ENCODE assay signal across 25 cellular contexts in genomic region chr1:162347281-162347680, GRCh38. TPM values are rescaled to one million over a fixed set of nuclear protein-coding genes. Genes with fewer than 3 reads are reported as not detected.
DNase-seq lines count a peak whose midpoint lies in the region; ATAC-seq and TF ChIP-seq lines count a peak whose summit lies in the region.
"Had no signal": no experiment of that assay in that cellular context is flagged by ENCODE, and none has a peak within 500 bp of the region (broad histone marks: within the 10 kb centered on the region; RNA-seq: fewer than 3 reads in every experiment).

No MANE protein-coding gene starts in this region.

- no peak overlapping the region for H3K27ac ChIP-seq in lung (ENCODE audit: low read depth in 1 of 2, low read length in 1 of 2)
- no peak overlapping the region for H3K27ac ChIP-seq in stomach
- no peak overlapping the region for H3K27ac ChIP-seq in naive thymus-derived CD4-positive, alpha-beta T cell (ENCODE audit: low read depth, low read length)
- H3K27ac ChIP-seq: 22Rv1; BLaER1 treated with 17β-estradiol and CSF1 and Interleukin-3, amounts not matched to agents 10 nM and 100 nM; SJSA1 had no signal

- CTCF ChIA-PET in naive thymus-derived CD4-positive, alpha-beta T cell (lab: Charles Lee), result no interaction called here

- intact Hi-C loops in stomach (cut with DNase I; ENCODE audit: low total_unique reads), result no loop called here
- intact Hi-C loops in naive thymus-derived CD4-positive, alpha-beta T cell (cut with micrococcal nuclease), result no loop called here

- no peak for ATAC-seq in lung (ENCODE audit: insufficient read depth, low FRiP score)
- ATAC-seq in naive thymus-derived CD4-positive, alpha-beta T cell, result no peak
- no peak for ATAC-seq in GM21423 (IDR thresholded peaks at IDR 0.05; ENCODE audit: unreplicated experiment)
- ATAC-seq: Right ventricle myocardium inferior had no signal

- TF ChIP-seq EP300 in stomach (IDR thresholded peaks at IDR 0.05), result no peak

- no peaks in the 10 kb centered on the region for H3K4me1 Mint-ChIP-seq in naive thymus-derived CD4-positive, alpha-beta T cell
- H3K4me1 Mint-ChIP-seq: CD4-positive, alpha-beta memory T cell had no signal

- H3K4me3 Mint-ChIP-seq in naive thymus-derived CD4-positive, alpha-beta T cell, result no peak overlapping the region
- H3K4me3 Mint-ChIP-seq: CD4-positive, alpha-beta memory T cell had no signal

- 59 to 63% methylated on average over 3 of the region's 3 CpGs for WGBS in lung, 2 donors
- 19 to 48% (median 36%) methylated on average over 3 of the region's 3 CpGs for WGBS in stomach, 5 donors

- H3K4me1 ChIP-seq in lung (ENCODE audit: control insufficient read depth in 2 of 2, insufficient read depth in 2 of 2, low read length in 2 of 2) (peaks cover 0 to 3% of the 10 kb centered on the region in 2 donors), stomach (peaks cover 0 to 10% (median 4%) of the 10 kb centered on the region in 4 donors)
- H3K4me1 ChIP-seq in naive thymus-derived CD4-positive, alpha-beta T cell (ENCODE audit: control insufficient read depth in 2 of 2, insufficient read depth in 2 of 2, low read length in 2 of 2), result no peaks in the 10 kb centered on the region

- no peaks in the 10 kb centered on the region for H3K9me3 Mint-ChIP-seq in naive thymus-derived CD4-positive, alpha-beta T cell
- H3K9me3 Mint-ChIP-seq: CD4-positive, alpha-beta memory T cell had no signal

- no peak for TF ChIP-seq POLR2A in stomach (IDR thresholded peaks at IDR 0.05)

- no peaks in the 10 kb centered on the region for H3K36me3 Mint-ChIP-seq in naive thymus-derived CD4-positive, alpha-beta T cell
- H3K36me3 Mint-ChIP-seq: CD4-positive, alpha-beta memory T cell had no signal

- H3K36me3 ChIP-seq in lung (ENCODE audit: control insufficient read depth in 2 of 2, insufficient read depth in 2 of 2, low read length in 2 of 2) (no peaks in the 10 kb centered on the region), stomach (peaks cover 0 to 10% (median 7%) of the 10 kb centered on the region in 4 donors)
- H3K36me3 ChIP-seq in naive thymus-derived CD4-positive, alpha-beta T cell (ENCODE audit: control insufficient read depth in 2 of 3, insufficient read depth in 3 of 3, low read length in 3 of 3), result no peaks in the 10 kb centered on the region
- H3K36me3 ChIP-seq: BLaER1 treated with 17β-estradiol and CSF1 and Interleukin-3, amounts not matched to agents 10 nM and 100 nM; SJSA1 had no signal

- H3K27me3 ChIP-seq in lung (ENCODE audit: control insufficient read depth, insufficient read depth) (no peaks in the 10 kb centered on the region), stomach (no peaks in the 10 kb centered on the region)
- H3K27me3 ChIP-seq in naive thymus-derived CD4-positive, alpha-beta T cell (ENCODE audit: control insufficient read depth in 2 of 2, insufficient read depth in 2 of 2, low read length in 2 of 2), result no peaks in the 10 kb centered on the region
- H3K27me3 ChIP-seq: BLaER1 treated with 17β-estradiol and CSF1 and Interleukin-3, amounts not matched to agents 10 nM and 100 nM; SJSA1 had no signal

- POLR2A ChIA-PET in naive thymus-derived CD4-positive, alpha-beta T cell (lab: Charles Lee), result no interaction called here

- peak; percentile 28 for DNase-seq in DMS53 (lab: John Stamatoyannopoulos, UW)
- DNase-seq in DMS53 treated with DMSO at 0.1 percent for 48 hours (lab: John Stamatoyannopoulos, UW; ENCODE audit: unreplicated experiment), result no peak
- peak; percentile 11 for DNase-seq in NCI-H82 treated with DMSO at 0.1 percent for 48 hours (lab: John Stamatoyannopoulos, UW; ENCODE audit: unreplicated experiment)
- no peak for DNase-seq in lung (ENCODE audit: low spot score)
- DNase-seq in stomach, result peak; percentile 43
- no peak for DNase-seq in naive thymus-derived CD4-positive, alpha-beta T cell
- no peak for DNase-seq in D341Med (ENCODE audit: low spot score)
- DNase-seq: CD4-positive, alpha-beta memory T cell; GOT3; HCEC 1CT; IMR-90; MV-4-11; NCI-H1105 treated with DMSO at 0.1 percent for 48 hours; NCI-H187; NCI-H2107 had no signal

- TF ChIP-seq CTCF in lung (IDR thresholded peaks at IDR 0.05; ENCODE audit: control extremely low read depth, extremely low read depth) (no peak), stomach (IDR thresholded peaks at IDR 0.05) (no peak)

- no peak overlapping the region for H3K27ac Mint-ChIP-seq in naive thymus-derived CD4-positive, alpha-beta T cell
- H3K27ac Mint-ChIP-seq: CD4-positive, alpha-beta memory T cell had no signal

- peaks cover 4 to 11% (median 8%) of the 10 kb centered on the region in 5 donors for H3K27me3 Mint-ChIP-seq in naive thymus-derived CD4-positive, alpha-beta T cell

- H3K4me3 ChIP-seq in lung (peak overlapping the region; percentile 10), stomach (no peak overlapping the region)
- H3K4me3 ChIP-seq in naive thymus-derived CD4-positive, alpha-beta T cell (ENCODE audit: low read length), result no peak overlapping the region
- H3K4me3 ChIP-seq: BLaER1 treated with 17β-estradiol and CSF1 and Interleukin-3, amounts not matched to agents 10 nM and 100 nM; SJSA1 had no signal

- H3K9me3 ChIP-seq in lung (ENCODE audit: control insufficient read depth in 2 of 2, insufficient read depth in 1 of 2, low read length in 1 of 2) (no peaks in the 10 kb centered on the region), stomach (no peaks in the 10 kb centered on the region)
- H3K9me3 ChIP-seq in naive thymus-derived CD4-positive, alpha-beta T cell (ENCODE audit: control insufficient read depth in 2 of 3, low read length in 3 of 3), result no peaks in the 10 kb centered on the region
- H3K9me3 ChIP-seq: BLaER1 treated with 17β-estradiol and CSF1 and Interleukin-3, amounts not matched to agents 10 nM and 100 nM; SJSA1 had no signal

RNA-seq across cellular contexts. Expression of gene SPATA46, which starts 29.4 kb away (rescaled TPM):
- not detected for total RNA-seq in lung
- polyA plus RNA-seq in lung, result not detected
- total RNA-seq in stomach, result not detected
- polyA plus RNA-seq in stomach, result not detected
- total RNA-seq in naive thymus-derived CD4-positive, alpha-beta T cell, result not detected
- polyA plus RNA-seq in naive thymus-derived CD4-positive, alpha-beta T cell, result not detected
- total RNA-seq: CD4-positive, alpha-beta memory T cell; G401; IMR-90; M059J; NCI-H460; OCI-LY7; Right ventricle myocardium inferior; SJSA1; T-helper 1 cell treated with Interleukin-12 subunit alpha and Interleukin-12 subunit beta and Interleukin-4 antibody, amounts not matched to agents 30 ng/mL and 1 ng/mL, for 36 hours had no signal
- polyA plus RNA-seq: CD4-positive, alpha-beta memory T cell; IMR-90 had no signal

RNA-seq across cellular contexts. Expression of gene C1orf226, which starts 34.2 kb away (rescaled TPM):
- total RNA-seq in lung, result 1 to 10 TPM; 2.1 to 7.9 TPM
- polyA plus RNA-seq in lung, result 1 to 10 TPM; 2.2 to 2.5 TPM
- 10 to 100 TPM in 3 of 5 donors, 1 to 10 TPM in 2; 2.9 to 14.0 (median 13.2) TPM for total RNA-seq in stomach
- 1 to 10 TPM; 2.4 to 3.7 (median 2.7) TPM for polyA plus RNA-seq in stomach
- total RNA-seq in naive thymus-derived CD4-positive, alpha-beta T cell, result under 1 TPM in 1 of 5 experiments, not detected in 4; 0.24 TPM
- polyA plus RNA-seq in naive thymus-derived CD4-positive, alpha-beta T cell, result not detected
- total RNA-seq: CD4-positive, alpha-beta memory T cell; OCI-LY7; T-helper 1 cell treated with Interleukin-12 subunit alpha and Interleukin-12 subunit beta and Interleukin-4 antibody, amounts not matched to agents 30 ng/mL and 1 ng/mL, for 36 hours had no signal
- polyA plus RNA-seq: CD4-positive, alpha-beta memory T cell had no signal

Comparison
In these comparisons a context has a peak if more than half of its experiments do, and no peak if none do; other contexts are left out.
1. DNase-seq: peak in DMS53 (single experiment), NCI-H82 treated with DMSO at 0.1 percent for 48 hours (single experiment) and stomach (single experiment); none in DMS53 treated with DMSO at 0.1 percent for 48 hours (single experiment), lung (single experiment), naive thymus-derived CD4-positive, alpha-beta T cell (0 of 9) and D341Med (single experiment).